20 cellular contexts compared by ENCODE assay signal in genomic region chr9:36762958-36763357, GRCh38.
DNase-seq lines count a peak whose midpoint lies in the region; ATAC-seq and TF ChIP-seq lines count a peak whose summit lies in the region.
"Had no signal": no experiment of that assay in that cellular context is flagged by ENCODE, and none has a peak within 500 bp of the region (broad histone marks: within the 10 kb centered on the region; RNA-seq: fewer than 3 reads in every experiment).

No MANE protein-coding gene starts in this region.

- H3K27ac Mint-ChIP-seq in WTC11 (no peak overlapping the region), nephron progenitor cell (no peak overlapping the region)

- H3K27me3 Mint-ChIP-seq in WTC11 (ENCODE audit: low read depth) (peaks cover 20% of the 10 kb centered on the region), nephron progenitor cell (ENCODE audit: low read depth, poor library complexity) (peaks cover 61% of the 10 kb centered on the region)

- DNase-seq in NCI-H345 (lab: John Stamatoyannopoulos, UW) (peak; percentile 16), NCI-H345 treated with DMSO at 0.1 percent for 48 hours (lab: John Stamatoyannopoulos, UW; ENCODE audit: unreplicated experiment) (no peak), H7 (peak; percentile 68), WTC11 (ENCODE audit: low spot score) (no peak), nephron progenitor cell (peak; percentile 18), mucosa of gallbladder (ENCODE audit: low spot score) (no peak)
- DNase-seq: COR-L47, DMS79, KG1, NCI-H1048, NCI-H187, NCI-H510A treated with DMSO at 0.1 percent for 48 hours, OCI-M1, RPMI8226, SIG-M5, T-helper 2 cell had no signal

- no peak for TF ChIP-seq CTCF in WTC11 (IDR thresholded peaks at IDR 0.05)
- no peak for TF ChIP-seq CTCF in nephron progenitor cell (IDR thresholded peaks at IDR 0.05)

- peaks cover 9% of the 10 kb centered on the region; the same call in 1 of the 2 replicates for H3K27me3 ChIP-seq in H7 (ENCODE audit: control insufficient read depth, insufficient read depth, low read length)

- CTCF ChIA-PET in WTC11 (lab: Charles Lee), result interaction anchor here (0.6 to 2.1 kb wide), 4 partner anchors 15 to 837 kb away, joined by 3 to 6 read pairs (median 4); no protein-coding TSS in a partner anchor

- no peaks in the 10 kb centered on the region for H3K36me3 Mint-ChIP-seq in WTC11
- no peaks in the 10 kb centered on the region for H3K36me3 Mint-ChIP-seq in nephron progenitor cell (ENCODE audit: low read depth)
- H3K36me3 Mint-ChIP-seq: CD14-positive monocyte had no signal

- ATAC-seq in WTC11, result 0 out of 2 replicates have a peak, but pooled peaks have one; percentile 6
- no peak for ATAC-seq in HG02938 (IDR thresholded peaks at IDR 0.05; ENCODE audit: unreplicated experiment)
- no peak for ATAC-seq in HG02610 (IDR thresholded peaks at IDR 0.05; ENCODE audit: unreplicated experiment)

- no peaks in the 10 kb centered on the region for H3K9me3 Mint-ChIP-seq in WTC11
- no peaks in the 10 kb centered on the region for H3K9me3 Mint-ChIP-seq in nephron progenitor cell

- no peak overlapping the region for H3K4me3 ChIP-seq in H7 (ENCODE audit: insufficient read depth, low read depth, low read length)
- H3K4me3 ChIP-seq: HAP-1 had no signal

- H3K4me1 Mint-ChIP-seq in WTC11 (0 out of 2 replicates have a peak, but pooled peaks cover 3% of the 10 kb centered on the region), nephron progenitor cell (no peaks in the 10 kb centered on the region)

- H3K4me3 Mint-ChIP-seq in WTC11 (no peak overlapping the region), nephron progenitor cell (no peak overlapping the region)
- H3K4me3 Mint-ChIP-seq: CD14-positive monocyte had no signal

- POLR2A ChIA-PET in WTC11 (lab: Charles Lee), result no interaction called here

- H3K36me3 ChIP-seq in H7 (replicated peaks; ENCODE audit: control insufficient read depth, insufficient read depth, low read length), result no peaks in the 10 kb centered on the region
- H3K36me3 ChIP-seq: HAP-1 had no signal

TF ChIP-seq in WTC11, 78 proteins besides CTCF, POLR2A, EP300 and RAD21:
- TF ChIP-seq AFF4 (CRISPR knock-in tag; IDR thresholded peaks at IDR 0.05; ENCODE audit: borderline replicate concordance) (no peak), ZNF416 (CRISPR knock-in tag; IDR thresholded peaks at IDR 0.05) (no peak), ESRRA (CRISPR knock-in tag; IDR thresholded peaks at IDR 0.05; ENCODE audit: borderline replicate concordance) (peak; percentile 66; the same call in 1 of the 2 replicates)

Comparison
In these comparisons a context has a peak if more than half of its experiments do, and no peak if none do; other contexts are left out.
1. DNase-seq: peak in NCI-H345 (single experiment), H7 (single experiment) and nephron progenitor cell (single experiment); none in NCI-H345 treated with DMSO at 0.1 percent for 48 hours (single experiment), WTC11 (single experiment) and mucosa of gallbladder (single experiment).